In genomic region chr13:26563713-26564112, GRCh38 we compare ENCODE assay signal across 22 cellular contexts. TPM values are rescaled to one million over a fixed set of nuclear protein-coding genes. Genes with fewer than 3 reads are reported as not detected.
"Had no signal": no experiment of that assay in that cellular context is flagged by ENCODE, and none has a peak within 500 bp of the region (broad histone marks: within the 10 kb centered on the region; RNA-seq: fewer than 3 reads in every experiment).

No MANE protein-coding gene starts in this region.

- DNase-seq: cerebellar nuclear complex; colonic mucosa; dermis blood vessel endothelial cell; erythroblast; glutamatergic neuron; left lung; lower lobe of right lung; midbrain; psoas muscle; retina; right lobe of liver; stimulated activated CD4-positive, alpha-beta T cell treated with anti-CD3 and anti-CD28 coated beads, Interleukin-2, amount 100 ng/mL, for 24 hours; stimulated activated CD4-positive, alpha-beta T cell treated with anti-CD3 and anti-CD28 coated beads, Interleukin-4, amount 100 ng/mL, for 4 hours; stimulated activated naive B cell treated with anti-CD40 and anti-IgM and Interleukin-4, amounts not matched to agents 10 μg/mL and 1 μg/mL and 100 μg/mL, for 72 hours; stimulated activated naive CD8-positive, alpha-beta T cell treated with anti-CD3 and anti-CD28 coated beads, Interleukin-15, amount 100 ng/mL, for 72 hours; substantia nigra; transverse colon had no signal

- H3K4me3 ChIP-seq: colonic mucosa, gastroesophageal sphincter, left lung, lower lobe of right lung, psoas muscle, right lobe of liver, skin epidermis, thoracic aorta, transverse colon had no signal

- ATAC-seq: gastroesophageal sphincter; left lung; lower lobe of right lung; natural killer cell treated with Interleukin-12 subunit alpha and Interleukin-12 subunit beta and Interleukin-15 and Interleukin-18, amount 100 ng/mL, for 72 hours; psoas muscle; right lobe of liver; stimulated activated naive B cell treated with anti-CD40 and anti-IgM and Interleukin-4, amounts not matched to agents 10 μg/mL and 1 μg/mL and 100 μg/mL, for 72 hours; stimulated activated naive CD8-positive, alpha-beta T cell treated with anti-CD3 and anti-CD28 coated beads, Interleukin-15, amount 100 ng/mL, for 72 hours had no signal

- H3K36me3 ChIP-seq: colonic mucosa, gastroesophageal sphincter, left lung, lower lobe of right lung, right lobe of liver, thoracic aorta, transverse colon had no signal

- H2AFZ ChIP-seq: parathyroid adenoma had no signal

- H3K27ac ChIP-seq: colonic mucosa, gastroesophageal sphincter, left lung, lower lobe of right lung, parathyroid adenoma, psoas muscle, right lobe of liver, skin epidermis, thoracic aorta, transverse colon had no signal

- H3K27me3 ChIP-seq: gastroesophageal sphincter, right lobe of liver had no signal

- H3K4me1 ChIP-seq: colonic mucosa, parathyroid adenoma had no signal

RNA-seq across cellular contexts. Expression of gene WASF3, which starts 6.2 kb away (rescaled TPM):
- total RNA-seq: natural killer cell treated with Interleukin-12 subunit alpha and Interleukin-12 subunit beta and Interleukin-15 and Interleukin-18, amount 100 ng/mL, for 72 hours had no signal
